In the genomic region with DNA sequence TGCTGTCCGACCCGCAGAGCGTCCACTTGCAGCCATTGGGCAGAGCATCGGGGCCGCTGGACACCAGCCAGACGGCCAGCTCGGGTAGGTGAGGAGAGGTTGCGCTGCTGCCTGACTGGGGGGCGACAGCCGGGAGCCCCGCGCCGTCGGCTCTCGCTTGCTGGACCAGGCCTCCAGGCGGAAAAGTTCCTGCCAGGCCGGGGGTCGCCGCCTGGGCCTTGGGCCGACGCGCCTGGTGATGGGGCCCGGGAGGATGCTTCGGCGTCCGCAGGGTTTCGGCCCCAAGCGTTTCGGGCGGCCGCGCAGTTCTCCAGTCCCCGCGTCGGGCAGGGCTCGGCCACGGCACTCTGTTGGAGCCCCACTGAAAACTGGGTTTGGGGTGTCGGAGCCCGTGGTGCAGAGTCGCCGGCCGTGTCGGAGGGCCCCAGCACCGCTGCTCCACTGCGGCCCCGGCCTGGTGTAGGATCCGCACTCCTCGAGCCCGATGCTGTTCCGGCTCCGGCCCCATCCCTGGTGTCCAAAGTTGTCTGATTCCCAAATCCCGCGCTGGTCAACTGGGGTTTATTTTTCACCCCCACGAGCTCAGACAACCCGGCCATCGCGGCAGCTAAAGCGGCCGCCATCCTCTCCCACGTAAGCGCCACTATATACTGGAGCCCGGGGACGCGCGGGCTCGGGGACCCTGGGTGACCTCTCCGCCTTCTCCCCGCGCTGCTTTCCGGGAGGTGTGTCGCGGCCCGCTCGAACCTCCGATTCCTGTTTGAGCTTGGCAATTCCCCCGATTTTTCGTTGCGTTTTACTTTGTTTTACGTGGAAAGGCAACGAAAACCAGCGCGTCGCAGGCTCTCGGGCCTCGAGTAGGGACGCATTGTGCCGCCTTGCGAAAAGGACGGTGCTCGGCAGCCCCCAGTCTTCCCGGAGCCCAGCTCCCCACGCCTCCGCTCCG, we compare ENCODE assay signal across 12 cellular contexts. TPM values are rescaled to one million over a fixed set of nuclear protein-coding genes. Genes with fewer than 3 reads are reported as not detected.
DNase-seq lines count a peak whose midpoint lies in the region; ATAC-seq, FAIRE-seq and TF ChIP-seq lines count a peak whose summit lies in the region.
"Had no signal": no experiment of that assay in that cellular context is flagged by ENCODE, and none has a peak within 500 bp of the region (broad histone marks: within the 10 kb centered on the region; RNA-seq: fewer than 3 reads in every experiment).

No MANE protein-coding gene starts in this region.

- TF ChIP-seq RAD21 in SK-N-SH (IDR thresholded peaks at IDR 0.05; ENCODE audit: low read length), result no peak

- no peak overlapping the region for H3K4me3 ChIP-seq in SK-N-SH (ENCODE audit: low read depth in 2 of 2, low read length in 1 of 2)
- no peak overlapping the region for H3K4me3 ChIP-seq in fibroblast of the aortic adventitia (ENCODE audit: low read depth, low read length)
- peak overlapping the region in 3 of 4 donors; percentile 12 to 33 (median 28) for H3K4me3 ChIP-seq in pancreas

- H3K9me2 ChIP-seq in SK-N-SH, result no peaks in the 10 kb centered on the region

- H4K20me1 ChIP-seq in SK-N-SH (ENCODE audit: insufficient read depth), result peaks cover 18% of the 10 kb centered on the region

- POLR2A ChIA-PET in SK-N-SH (lab: Yijun Ruan, JAX), result no interaction called here

- H3K9me3 ChIP-seq in SK-N-SH, result no peaks in the 10 kb centered on the region
- H3K9me3 ChIP-seq in pancreas, result no peaks in the 10 kb centered on the region

- no peak overlapping the region for H2AFZ ChIP-seq in SK-N-SH (ENCODE audit: low read depth)

- H3F3A ChIP-seq in SK-N-SH (replicated peaks; ENCODE audit: insufficient read depth), result no peaks in the 10 kb centered on the region

- no peak for FAIRE-seq in pancreas (lab: Jason Lieb, UNC)
- FAIRE-seq: G401.6 had no signal

- H3K27me3 ChIP-seq in SK-N-SH (ENCODE audit: insufficient read depth) (peaks cover 84% of the 10 kb centered on the region), pancreas (peaks cover 0 to 45% (median 10%) of the 10 kb centered on the region in 4 donors)

- H3K36me3 ChIP-seq in SK-N-SH (replicated peaks in 1 of 2; ENCODE audit: control insufficient read depth in 1 of 2, insufficient read depth in 2 of 2, low read length in 1 of 2) (no peaks in the 10 kb centered on the region), pancreas (no peaks in the 10 kb centered on the region)

- TF ChIP-seq EP300 in SK-N-SH (IDR thresholded peaks at IDR 0.05; ENCODE audit: borderline replicate concordance in 1 of 2, low read depth in 1 of 2, low read length in 1 of 2), result no peak

- intact Hi-C loops in pancreas (cut with DNase I), result no loop called here

- no peaks in the 10 kb centered on the region for H3K79me2 ChIP-seq in SK-N-SH (ENCODE audit: insufficient read depth)

- no peak overlapping the region for H3K9ac ChIP-seq in SK-N-SH

- TF ChIP-seq CTCF in SK-N-SH (IDR thresholded peaks at IDR 0.05) (no peak), fibroblast of the aortic adventitia (IDR thresholded peaks at IDR 0.05; ENCODE audit: insufficient read depth, low read length) (no peak), pancreas (IDR thresholded peaks at IDR 0.05) (no peak)

- CTCF ChIA-PET in SK-N-SH (lab: Yijun Ruan, JAX), result interaction anchor here (0.6 to 6.2 kb wide), 5 partner anchors 10 to 62 kb away, joined by 3 to 30 read pairs (median 7); no protein-coding TSS in a partner anchor

- DNase-seq in EH (ENCODE audit: low read depth) (peak; percentile 22), SK-N-SH (peak; percentile 65), fibroblast of the aortic adventitia (ENCODE audit: low read depth) (peak; percentile 10), pancreas (no peak), NCI-H1092 (lab: John Stamatoyannopoulos, UW) (no peak), T1000 (lab: John Stamatoyannopoulos, UW) (no peak), NOMO-1 treated with DMSO at 0.1 percent for 48 hours (lab: John Stamatoyannopoulos, UW; ENCODE audit: unreplicated experiment) (no peak), SHP77 treated with DMSO at 0.1 percent for 48 hours (lab: John Stamatoyannopoulos, UW) (no peak)
- DNase-seq: activated CD4-positive, alpha-beta T cell treated with anti-CD3 and anti-CD28 coated beads for 4 hours had no signal

- no peak overlapping the region for H3K27ac ChIP-seq in SK-N-SH (ENCODE audit: low read depth in 2 of 2, low read length in 1 of 2)
- no peak overlapping the region for H3K27ac ChIP-seq in pancreas

- peak; percentile 27 to 54 (median 40) for ATAC-seq in pancreas

- H3K4me1 ChIP-seq in SK-N-SH (ENCODE audit: control insufficient read depth in 1 of 2, insufficient read depth in 2 of 2, low read depth in 1 of 2, low read length in 1 of 2) (no peaks in the 10 kb centered on the region; a peak in 1 of 4 replicates), pancreas (peaks cover 10 to 16% (median 15%) of the 10 kb centered on the region in 3 donors)

- WGBS in SK-N-SH (ENCODE audit: low lambda C conversion rate), result 19% methylated on average over 39 of the region's 94 CpGs
- 5% methylated on average over 83 to 94 of the region's 94 CpGs for WGBS in pancreas, 2 donors

- H3K4me2 ChIP-seq in SK-N-SH, result peak overlapping the region; percentile 19; the same call in 1 of the 2 replicates

TF ChIP-seq in SK-N-SH, 30 proteins besides CTCF, POLR2A, EP300 and RAD21:
- TF ChIP-seq NFIC (IDR thresholded peaks at IDR 0.05; ENCODE audit: borderline replicate concordance) (no peak), EZH2phosphoT487 (IDR thresholded peaks at IDR 0.05; ENCODE audit: borderline replicate concordance, low read depth) (peak; percentile 77; the same call in 1 of the 2 replicates)

RNA-seq across cellular contexts. Expression of a gene that starts 0.9 kb away (rescaled TPM):
- polyA plus RNA-seq in SK-N-SH (2012; rRNA removed) (not detected in 2 replicates), pancreas (not detected)
- polyA plus RNA-seq in SK-N-SH (2012; cell fraction: cytosol; rRNA removed), result not detected in 2 replicates
- not detected in 2 replicates for polyA plus RNA-seq in SK-N-SH (2012; cell fraction: nucleus; rRNA removed)
- total RNA-seq in fibroblast of the aortic adventitia (ENCODE audit: low replicate concordance) (not detected in 2 replicates), pancreas (not detected)
- total RNA-seq: HT1080, myocyte had no signal

Comparison
In these comparisons a context has a peak if more than half of its experiments do, and no peak if none do; other contexts are left out.
1. DNase-seq: peak in EH (single experiment), SK-N-SH (single experiment) and fibroblast of the aortic adventitia (single experiment); none in pancreas (0 of 6), NCI-H1092 (single experiment), T1000 (single experiment), NOMO-1 treated with DMSO at 0.1 percent for 48 hours (single experiment) and SHP77 treated with DMSO at 0.1 percent for 48 hours (single experiment).
2. H3K4me3 ChIP-seq: peak in pancreas (3 of 4); none in SK-N-SH (0 of 2) and fibroblast of the aortic adventitia (single experiment).